ENCODE assay signal across 2 cellular contexts in genomic region chr11:30034746-30035145, GRCh38. TPM values are rescaled to one million over a fixed set of nuclear protein-coding genes. Genes with fewer than 3 reads are reported as not detected.
"Had no signal": no experiment of that assay in that cellular context is flagged by ENCODE, and none has a peak within 500 bp of the region (broad histone marks: within the 10 kb centered on the region; RNA-seq: fewer than 3 reads in every experiment).

No MANE protein-coding gene starts in this region.

RNA-seq across cellular contexts. Expression of gene KCNA4, which starts 17.9 kb away (rescaled TPM):
- total RNA-seq: G401, GM12878 had no signal
- polyA plus RNA-seq: GM12878 had no signal
